Comparison of ENCODE assay signal across 14 cellular contexts in genomic region chr5:39091940-39092580, GRCh38.
"Had no signal": no experiment of that assay in that cellular context is flagged by ENCODE, and none has a peak within 500 bp of the region (broad histone marks: within the 10 kb centered on the region; RNA-seq: fewer than 3 reads in every experiment).

No MANE protein-coding gene starts in this region.

- H3K27ac ChIP-seq: ascending aorta, cardiac muscle cell, transverse colon had no signal

- H3K9me3 Mint-ChIP-seq: activated CD4-positive, alpha-beta memory T cell treated with anti-CD3 and anti-CD28 coated beads for 36 hours had no signal

- H3K27ac Mint-ChIP-seq: activated CD4-positive, alpha-beta memory T cell treated with anti-CD3 and anti-CD28 coated beads for 36 hours; stimulated activated naive B cell treated with anti-CD40 and anti-IgM and Interleukin-4, amounts not matched to agents 10 μg/mL and 1 μg/mL and 100 μg/mL, for 72 hours had no signal

- H3K9me3 ChIP-seq: transverse colon had no signal

- H3K4me3 ChIP-seq: ascending aorta, cardiac muscle cell, transverse colon had no signal

- H3K4me3 Mint-ChIP-seq: activated CD4-positive, alpha-beta memory T cell treated with anti-CD3 and anti-CD28 coated beads for 36 hours; stimulated activated naive B cell treated with anti-CD40 and anti-IgM and Interleukin-4, amounts not matched to agents 10 μg/mL and 1 μg/mL and 100 μg/mL, for 72 hours had no signal

- H3K27me3 ChIP-seq: ascending aorta, cardiac muscle cell, transverse colon had no signal

- H3K36me3 ChIP-seq: ascending aorta, cardiac muscle cell, transverse colon had no signal

- H3K36me3 Mint-ChIP-seq: activated CD4-positive, alpha-beta memory T cell treated with anti-CD3 and anti-CD28 coated beads for 36 hours had no signal

- DNase-seq: activated CD4-positive, alpha-beta memory T cell treated with anti-CD3 and anti-CD28 coated beads for 36 hours; activated CD4-positive, alpha-beta T cell treated with anti-CD3 and anti-CD28 coated beads for 1 hour; activated CD8-positive, alpha-beta memory T cell treated with anti-CD3 and anti-CD28 coated beads, Interleukin-2, amount 50 U/mL, for 4 hours; effector memory CD4-positive, alpha-beta T cell; erythroblast; hippocampal formation; posterior cingulate gyrus; right cardiac atrium; stimulated activated CD4-positive, alpha-beta T cell treated with anti-CD3 and anti-CD28 coated beads, Interleukin-2, amount 100 ng/mL, for 24 hours; stimulated activated naive B cell treated with anti-CD40 and anti-IgM and Interleukin-4, amounts not matched to agents 10 μg/mL and 1 μg/mL and 100 μg/mL, for 72 hours; T1000; transverse colon had no signal

- ATAC-seq: right cardiac atrium; stimulated activated naive B cell treated with anti-CD40 and anti-IgM and Interleukin-4, amounts not matched to agents 10 μg/mL and 1 μg/mL and 100 μg/mL, for 72 hours had no signal
